1 cellular context compared by ENCODE assay signal in genomic region chr1:89542345-89542744, GRCh38.
TF ChIP-seq lines count a peak whose summit lies in the region.

No MANE protein-coding gene starts in this region.

TF ChIP-seq in K562, 482 proteins besides CTCF, POLR2A, EP300 and RAD21 (continued from another document):
- TF ChIP-seq ZNF766 (CRISPR knock-in tag; conservative IDR thresholded peaks at IDR 0.05), result 0 out of 2 replicates have a peak, but pooled peaks have one; percentile 5
- TF ChIP-seq ZNF311 (CRISPR knock-in tag; IDR thresholded peaks at IDR 0.05), result 0 out of 2 replicates have a peak, but pooled peaks have one; percentile 14
- no peak for TF ChIP-seq OTX1 (CRISPR knock-in tag; IDR thresholded peaks at IDR 0.05)
- no peak for TF ChIP-seq FOXO4 (CRISPR knock-in tag; IDR thresholded peaks at IDR 0.05)
- no peak for TF ChIP-seq STAT5A (IDR thresholded peaks at IDR 0.05; ENCODE audit: borderline replicate concordance, low read length)
- TF ChIP-seq RBM34 (IDR thresholded peaks at IDR 0.05; ENCODE audit: borderline replicate concordance, insufficient read depth, low read length), result no peak
- TF ChIP-seq NR1H2 (CRISPR knock-in tag; IDR thresholded peaks at IDR 0.05), result no peak
- TF ChIP-seq MECOM (CRISPR knock-in tag; IDR thresholded peaks at IDR 0.05), result 0 out of 2 replicates have a peak, but pooled peaks have one; percentile 5
